1 cellular context compared by ENCODE assay signal in the genomic region with DNA sequence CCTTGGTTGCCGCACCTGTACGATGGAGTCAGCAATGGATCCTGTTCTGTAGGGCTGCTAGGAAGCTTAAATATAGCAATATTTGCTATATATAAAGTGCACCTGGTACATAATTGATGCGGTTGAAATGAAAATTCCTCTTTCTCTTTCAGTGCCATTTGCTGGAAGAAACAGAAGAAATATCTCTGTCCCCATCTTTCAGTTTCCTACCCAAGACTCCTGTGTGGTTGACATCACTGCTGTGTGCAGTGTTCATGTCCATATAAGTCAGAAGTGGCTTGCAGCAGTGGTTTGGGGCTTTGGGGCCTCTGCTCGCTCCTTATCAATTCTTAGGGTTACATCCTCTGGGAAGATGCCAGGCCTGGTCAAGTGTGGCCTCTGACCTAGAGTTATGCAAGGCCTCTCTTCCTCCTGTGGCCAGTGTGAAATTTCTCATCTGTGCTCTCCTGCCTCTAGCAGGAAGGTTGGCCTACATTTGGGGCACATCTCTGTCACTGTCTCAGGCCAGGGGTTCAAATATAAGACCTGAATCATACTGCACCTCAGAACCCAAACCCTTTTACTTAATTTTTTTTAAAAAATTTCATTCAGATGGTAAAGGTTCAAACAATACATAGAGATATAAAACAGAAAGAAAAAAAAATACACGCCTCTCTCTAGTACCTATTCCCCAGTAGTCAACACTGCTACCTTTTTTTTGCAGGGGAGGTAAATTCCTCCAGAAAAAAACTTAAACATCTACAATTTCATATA.
TF ChIP-seq lines count a peak whose summit lies in the region.

No MANE protein-coding gene starts in this region.

TF ChIP-seq in GM12878, 131 proteins besides CTCF, POLR2A, EP300 and RAD21 (continues in another document):
- no peak for TF ChIP-seq ZBED1 (IDR thresholded peaks at IDR 0.05; ENCODE audit: borderline replicate concordance)
- TF ChIP-seq RCOR1 (conservative IDR thresholded peaks at IDR 0.05; ENCODE audit: low read depth, low read length) = 0 out of 2 replicates have a peak, but pooled peaks have one; percentile 48
- peak; percentile 52; the same call in 1 of the 2 replicates for TF ChIP-seq MTA2 (IDR thresholded peaks at IDR 0.05; ENCODE audit: low read depth)
- TF ChIP-seq ZNF274 (IDR thresholded peaks at IDR 0.05; ENCODE audit: insufficient read depth, insufficient read length) = no peak
- TF ChIP-seq, protein P1, sequence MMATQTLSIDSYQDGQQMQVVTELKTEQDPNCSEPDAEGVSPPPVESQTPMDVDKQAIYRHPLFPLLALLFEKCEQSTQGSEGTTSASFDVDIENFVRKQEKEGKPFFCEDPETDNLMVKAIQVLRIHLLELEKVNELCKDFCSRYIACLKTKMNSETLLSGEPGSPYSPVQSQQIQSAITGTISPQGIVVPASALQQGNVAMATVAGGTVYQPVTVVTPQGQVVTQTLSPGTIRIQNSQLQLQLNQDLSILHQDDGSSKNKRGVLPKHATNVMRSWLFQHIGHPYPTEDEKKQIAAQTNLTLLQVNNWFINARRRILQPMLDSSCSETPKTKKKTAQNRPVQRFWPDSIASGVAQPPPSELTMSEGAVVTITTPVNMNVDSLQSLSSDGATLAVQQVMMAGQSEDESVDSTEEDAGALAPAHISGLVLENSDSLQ (IDR thresholded peaks at IDR 0.05) = no peak
- no peak for TF ChIP-seq EGR1 (IDR thresholded peaks at IDR 0.05; ENCODE audit: borderline replicate concordance in 1 of 2, low read depth in 2 of 2, low read length in 2 of 2)
- TF ChIP-seq SUPT20H (IDR thresholded peaks at IDR 0.05; ENCODE audit: borderline replicate concordance, control insufficient read depth, low read depth, low read length) = no peak
- TF ChIP-seq FOS (IDR thresholded peaks at IDR 0.05; ENCODE audit: borderline replicate concordance, extremely low read depth, insufficient read length) = no peak
- peak; percentile 68; the same call in 1 of the 2 replicates for TF ChIP-seq MTA3 (IDR thresholded peaks at IDR 0.05; ENCODE audit: borderline replicate concordance, low read length)
- no peak; the same call in 1 of the 2 replicates for TF ChIP-seq JUNB (IDR thresholded peaks at IDR 0.05)
- no peak for TF ChIP-seq CBX3 (IDR thresholded peaks at IDR 0.05; ENCODE audit: borderline replicate concordance, low read depth)
- TF ChIP-seq NFXL1 (IDR thresholded peaks at IDR 0.05; ENCODE audit: borderline replicate concordance) = no peak
- peak; percentile 67 for TF ChIP-seq ATF7 (IDR thresholded peaks at IDR 0.05; ENCODE audit: low read depth)
- TF ChIP-seq PML (IDR thresholded peaks at IDR 0.05; ENCODE audit: low read length) = no peak
- peak; percentile 9 for TF ChIP-seq RELA (IDR thresholded peaks at IDR 0.05; ENCODE audit: borderline replicate concordance, partially characterized antibody)
- no peak for TF ChIP-seq SMAD5 (IDR thresholded peaks at IDR 0.05; ENCODE audit: low read depth)
- TF ChIP-seq BACH1 (IDR thresholded peaks at IDR 0.05; ENCODE audit: borderline replicate concordance) = no peak
- TF ChIP-seq, protein P2, sequence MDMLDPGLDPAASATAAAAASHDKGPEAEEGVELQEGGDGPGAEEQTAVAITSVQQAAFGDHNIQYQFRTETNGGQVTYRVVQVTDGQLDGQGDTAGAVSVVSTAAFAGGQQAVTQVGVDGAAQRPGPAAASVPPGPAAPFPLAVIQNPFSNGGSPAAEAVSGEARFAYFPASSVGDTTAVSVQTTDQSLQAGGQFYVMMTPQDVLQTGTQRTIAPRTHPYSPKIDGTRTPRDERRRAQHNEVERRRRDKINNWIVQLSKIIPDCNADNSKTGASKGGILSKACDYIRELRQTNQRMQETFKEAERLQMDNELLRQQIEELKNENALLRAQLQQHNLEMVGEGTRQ (IDR thresholded peaks at IDR 0.05; ENCODE audit: borderline replicate concordance, low read depth, low read length) = no peak
- TF ChIP-seq, protein P3, sequence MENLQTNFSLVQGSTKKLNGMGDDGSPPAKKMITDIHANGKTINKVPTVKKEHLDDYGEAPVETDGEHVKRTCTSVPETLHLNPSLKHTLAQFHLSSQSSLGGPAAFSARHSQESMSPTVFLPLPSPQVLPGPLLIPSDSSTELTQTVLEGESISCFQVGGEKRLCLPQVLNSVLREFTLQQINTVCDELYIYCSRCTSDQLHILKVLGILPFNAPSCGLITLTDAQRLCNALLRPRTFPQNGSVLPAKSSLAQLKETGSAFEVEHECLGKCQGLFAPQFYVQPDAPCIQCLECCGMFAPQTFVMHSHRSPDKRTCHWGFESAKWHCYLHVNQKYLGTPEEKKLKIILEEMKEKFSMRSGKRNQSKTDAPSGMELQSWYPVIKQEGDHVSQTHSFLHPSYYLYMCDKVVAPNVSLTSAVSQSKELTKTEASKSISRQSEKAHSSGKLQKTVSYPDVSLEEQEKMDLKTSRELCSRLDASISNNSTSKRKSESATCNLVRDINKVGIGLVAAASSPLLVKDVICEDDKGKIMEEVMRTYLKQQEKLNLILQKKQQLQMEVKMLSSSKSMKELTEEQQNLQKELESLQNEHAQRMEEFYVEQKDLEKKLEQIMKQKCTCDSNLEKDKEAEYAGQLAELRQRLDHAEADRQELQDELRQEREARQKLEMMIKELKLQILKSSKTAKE (IDR thresholded peaks at IDR 0.05; ENCODE audit: low read depth, poor library complexity, severe bottlenecking) = peak; percentile 29
- TF ChIP-seq CREM (IDR thresholded peaks at IDR 0.05; ENCODE audit: low read depth) = peak; percentile 45; the same call in 1 of the 2 replicates
- TF ChIP-seq ZNF384 (IDR thresholded peaks at IDR 0.05; ENCODE audit: borderline replicate concordance, low read depth, low read length) = no peak
- TF ChIP-seq CHD2 (IDR thresholded peaks at IDR 0.05; ENCODE audit: borderline replicate concordance, low read depth, low read length) = peak; percentile 38; the same call in 1 of the 2 replicates
- TF ChIP-seq, protein P4, sequence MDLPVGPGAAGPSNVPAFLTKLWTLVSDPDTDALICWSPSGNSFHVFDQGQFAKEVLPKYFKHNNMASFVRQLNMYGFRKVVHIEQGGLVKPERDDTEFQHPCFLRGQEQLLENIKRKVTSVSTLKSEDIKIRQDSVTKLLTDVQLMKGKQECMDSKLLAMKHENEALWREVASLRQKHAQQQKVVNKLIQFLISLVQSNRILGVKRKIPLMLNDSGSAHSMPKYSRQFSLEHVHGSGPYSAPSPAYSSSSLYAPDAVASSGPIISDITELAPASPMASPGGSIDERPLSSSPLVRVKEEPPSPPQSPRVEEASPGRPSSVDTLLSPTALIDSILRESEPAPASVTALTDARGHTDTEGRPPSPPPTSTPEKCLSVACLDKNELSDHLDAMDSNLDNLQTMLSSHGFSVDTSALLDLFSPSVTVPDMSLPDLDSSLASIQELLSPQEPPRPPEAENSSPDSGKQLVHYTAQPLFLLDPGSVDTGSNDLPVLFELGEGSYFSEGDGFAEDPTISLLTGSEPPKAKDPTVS (IDR thresholded peaks at IDR 0.05; ENCODE audit: low read depth, low read length) = no peak
- 0 out of 2 replicates have a peak, but pooled peaks have one; percentile 19 for TF ChIP-seq NR2C1 (IDR thresholded peaks at IDR 0.05)
- no peak for TF ChIP-seq IRF4 (IDR thresholded peaks at IDR 0.05; ENCODE audit: low read depth, low read length)
- no peak for TF ChIP-seq RBBP5 (conservative IDR thresholded peaks at IDR 0.05)
- no peak for TF ChIP-seq STAT1 (conservative IDR thresholded peaks at IDR 0.05)
- peak; percentile 53 for TF ChIP-seq MEF2B (IDR thresholded peaks at IDR 0.05; ENCODE audit: partially characterized antibody, poor library complexity, severe bottlenecking)
- TF ChIP-seq, protein P5, sequence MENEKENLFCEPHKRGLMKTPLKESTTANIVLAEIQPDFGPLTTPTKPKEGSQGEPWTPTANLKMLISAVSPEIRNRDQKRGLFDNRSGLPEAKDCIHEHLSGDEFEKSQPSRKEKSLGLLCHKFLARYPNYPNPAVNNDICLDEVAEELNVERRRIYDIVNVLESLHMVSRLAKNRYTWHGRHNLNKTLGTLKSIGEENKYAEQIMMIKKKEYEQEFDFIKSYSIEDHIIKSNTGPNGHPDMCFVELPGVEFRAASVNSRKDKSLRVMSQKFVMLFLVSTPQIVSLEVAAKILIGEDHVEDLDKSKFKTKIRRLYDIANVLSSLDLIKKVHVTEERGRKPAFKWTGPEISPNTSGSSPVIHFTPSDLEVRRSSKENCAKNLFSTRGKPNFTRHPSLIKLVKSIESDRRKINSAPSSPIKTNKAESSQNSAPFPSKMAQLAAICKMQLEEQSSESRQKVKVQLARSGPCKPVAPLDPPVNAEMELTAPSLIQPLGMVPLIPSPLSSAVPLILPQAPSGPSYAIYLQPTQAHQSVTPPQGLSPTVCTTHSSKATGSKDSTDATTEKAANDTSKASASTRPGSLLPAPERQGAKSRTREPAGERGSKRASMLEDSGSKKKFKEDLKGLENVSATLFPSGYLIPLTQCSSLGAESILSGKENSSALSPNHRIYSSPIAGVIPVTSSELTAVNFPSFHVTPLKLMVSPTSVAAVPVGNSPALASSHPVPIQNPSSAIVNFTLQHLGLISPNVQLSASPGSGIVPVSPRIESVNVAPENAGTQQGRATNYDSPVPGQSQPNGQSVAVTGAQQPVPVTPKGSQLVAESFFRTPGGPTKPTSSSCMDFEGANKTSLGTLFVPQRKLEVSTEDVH (IDR thresholded peaks at IDR 0.05; ENCODE audit: low read depth, partially characterized antibody) = no peak
- TF ChIP-seq LARP7 (IDR thresholded peaks at IDR 0.05) = no peak
- peak; percentile 54 for TF ChIP-seq CREB1 (IDR thresholded peaks at IDR 0.05; ENCODE audit: low read depth)
- no peak for TF ChIP-seq WRNIP1 (IDR thresholded peaks at IDR 0.05; ENCODE audit: borderline replicate concordance, low read depth, low read length)
- no peak for TF ChIP-seq PAX8 (IDR thresholded peaks at IDR 0.05)
- TF ChIP-seq, protein P6, sequence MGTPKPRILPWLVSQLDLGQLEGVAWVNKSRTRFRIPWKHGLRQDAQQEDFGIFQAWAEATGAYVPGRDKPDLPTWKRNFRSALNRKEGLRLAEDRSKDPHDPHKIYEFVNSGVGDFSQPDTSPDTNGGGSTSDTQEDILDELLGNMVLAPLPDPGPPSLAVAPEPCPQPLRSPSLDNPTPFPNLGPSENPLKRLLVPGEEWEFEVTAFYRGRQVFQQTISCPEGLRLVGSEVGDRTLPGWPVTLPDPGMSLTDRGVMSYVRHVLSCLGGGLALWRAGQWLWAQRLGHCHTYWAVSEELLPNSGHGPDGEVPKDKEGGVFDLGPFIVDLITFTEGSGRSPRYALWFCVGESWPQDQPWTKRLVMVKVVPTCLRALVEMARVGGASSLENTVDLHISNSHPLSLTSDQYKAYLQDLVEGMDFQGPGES (IDR thresholded peaks at IDR 0.05) = no peak
- TF ChIP-seq POLR2AphosphoS5 (IDR thresholded peaks at IDR 0.05; ENCODE audit: low read length) = 0 out of 2 replicates have a peak, but pooled peaks have one; percentile 9
- no peak for TF ChIP-seq NRF1 (conservative IDR thresholded peaks at IDR 0.05; ENCODE audit: low read depth, low read length)
- TF ChIP-seq EED (IDR thresholded peaks at IDR 0.05; ENCODE audit: low read depth) = peak; percentile 94
- no peak for TF ChIP-seq RFX5 (IDR thresholded peaks at IDR 0.05; ENCODE audit: low read depth, low read length)
- TF ChIP-seq, protein P7, sequence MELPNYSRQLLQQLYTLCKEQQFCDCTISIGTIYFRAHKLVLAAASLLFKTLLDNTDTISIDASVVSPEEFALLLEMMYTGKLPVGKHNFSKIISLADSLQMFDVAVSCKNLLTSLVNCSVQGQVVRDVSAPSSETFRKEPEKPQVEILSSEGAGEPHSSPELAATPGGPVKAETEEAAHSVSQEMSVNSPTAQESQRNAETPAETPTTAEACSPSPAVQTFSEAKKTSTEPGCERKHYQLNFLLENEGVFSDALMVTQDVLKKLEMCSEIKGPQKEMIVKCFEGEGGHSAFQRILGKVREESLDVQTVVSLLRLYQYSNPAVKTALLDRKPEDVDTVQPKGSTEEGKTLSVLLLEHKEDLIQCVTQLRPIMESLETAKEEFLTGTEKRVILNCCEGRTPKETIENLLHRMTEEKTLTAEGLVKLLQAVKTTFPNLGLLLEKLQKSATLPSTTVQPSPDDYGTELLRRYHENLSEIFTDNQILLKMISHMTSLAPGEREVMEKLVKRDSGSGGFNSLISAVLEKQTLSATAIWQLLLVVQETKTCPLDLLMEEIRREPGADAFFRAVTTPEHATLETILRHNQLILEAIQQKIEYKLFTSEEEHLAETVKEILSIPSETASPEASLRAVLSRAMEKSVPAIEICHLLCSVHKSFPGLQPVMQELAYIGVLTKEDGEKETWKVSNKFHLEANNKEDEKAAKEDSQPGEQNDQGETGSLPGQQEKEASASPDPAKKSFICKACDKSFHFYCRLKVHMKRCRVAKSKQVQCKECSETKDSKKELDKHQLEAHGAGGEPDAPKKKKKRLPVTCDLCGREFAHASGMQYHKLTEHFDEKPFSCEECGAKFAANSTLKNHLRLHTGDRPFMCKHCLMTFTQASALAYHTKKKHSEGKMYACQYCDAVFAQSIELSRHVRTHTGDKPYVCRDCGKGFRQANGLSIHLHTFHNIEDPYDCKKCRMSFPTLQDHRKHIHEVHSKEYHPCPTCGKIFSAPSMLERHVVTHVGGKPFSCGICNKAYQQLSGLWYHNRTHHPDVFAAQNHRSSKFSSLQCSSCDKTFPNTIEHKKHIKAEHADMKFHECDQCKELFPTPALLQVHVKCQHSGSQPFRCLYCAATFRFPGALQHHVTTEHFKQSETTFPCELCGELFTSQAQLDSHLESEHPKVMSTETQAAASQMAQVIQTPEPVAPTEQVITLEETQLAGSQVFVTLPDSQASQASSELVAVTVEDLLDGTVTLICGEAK (IDR thresholded peaks at IDR 0.05; ENCODE audit: borderline replicate concordance) = no peak
- no peak for TF ChIP-seq CBX5 (IDR thresholded peaks at IDR 0.05; ENCODE audit: low read depth)
- no peak; the same call in 1 of the 2 replicates for TF ChIP-seq HDGF (IDR thresholded peaks at IDR 0.05)
- 0 out of 2 replicates have a peak, but pooled peaks have one; percentile 39 for TF ChIP-seq TBL1XR1 (IDR thresholded peaks at IDR 0.05; ENCODE audit: low read depth, low read length)
- TF ChIP-seq NFIC (IDR thresholded peaks at IDR 0.05; ENCODE audit: low read depth, low read length) = peak; percentile 80
- no peak for TF ChIP-seq KAT2A (conservative IDR thresholded peaks at IDR 0.05; ENCODE audit: control insufficient read depth, low read depth, low read length)
- no peak for TF ChIP-seq HDAC2 (IDR thresholded peaks at IDR 0.05)
- TF ChIP-seq, protein P8, sequence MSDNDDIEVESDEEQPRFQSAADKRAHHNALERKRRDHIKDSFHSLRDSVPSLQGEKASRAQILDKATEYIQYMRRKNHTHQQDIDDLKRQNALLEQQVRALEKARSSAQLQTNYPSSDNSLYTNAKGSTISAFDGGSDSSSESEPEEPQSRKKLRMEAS (IDR thresholded peaks at IDR 0.05; ENCODE audit: low read depth, low read length) = no peak
- TF ChIP-seq, protein P9, sequence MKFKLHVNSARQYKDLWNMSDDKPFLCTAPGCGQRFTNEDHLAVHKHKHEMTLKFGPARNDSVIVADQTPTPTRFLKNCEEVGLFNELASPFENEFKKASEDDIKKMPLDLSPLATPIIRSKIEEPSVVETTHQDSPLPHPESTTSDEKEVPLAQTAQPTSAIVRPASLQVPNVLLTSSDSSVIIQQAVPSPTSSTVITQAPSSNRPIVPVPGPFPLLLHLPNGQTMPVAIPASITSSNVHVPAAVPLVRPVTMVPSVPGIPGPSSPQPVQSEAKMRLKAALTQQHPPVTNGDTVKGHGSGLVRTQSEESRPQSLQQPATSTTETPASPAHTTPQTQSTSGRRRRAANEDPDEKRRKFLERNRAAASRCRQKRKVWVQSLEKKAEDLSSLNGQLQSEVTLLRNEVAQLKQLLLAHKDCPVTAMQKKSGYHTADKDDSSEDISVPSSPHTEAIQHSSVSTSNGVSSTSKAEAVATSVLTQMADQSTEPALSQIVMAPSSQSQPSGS (IDR thresholded peaks at IDR 0.05; ENCODE audit: low read length) = peak; percentile 78
- no peak for TF ChIP-seq MYC (IDR thresholded peaks at IDR 0.05; ENCODE audit: insufficient read depth, insufficient read length, insufficient replicate concordance, low read length, severe bottlenecking)
- TF ChIP-seq TCF3 (IDR thresholded peaks at IDR 0.05; ENCODE audit: borderline replicate concordance, insufficient read depth, low read depth, low read length) = no peak
- no peak for TF ChIP-seq HCFC1 (IDR thresholded peaks at IDR 0.05; ENCODE audit: low read length)
